ENCODE assay signal across 8 cellular contexts in genomic region chr5:784428-785177, GRCh38. TPM values are rescaled to one million over a fixed set of nuclear protein-coding genes. Genes with fewer than 3 reads are reported as not detected.
DNase-seq lines count a peak whose midpoint lies in the region; ATAC-seq lines count a peak whose summit lies in the region.
"Not testable (repeated sequence)": the region's sequence is repeated elsewhere in the genome, so short reads cannot be mapped to it uniquely, and the experiment has no call there.

TSS of gene ZDHHC11B (minus strand) at chr5:784729. CDS start at chr5:766919, 17,810 bp downstream.

- H3K4me3 Mint-ChIP-seq in activated CD4-positive, alpha-beta T cell treated with anti-CD3 and anti-CD28 coated beads, Interleukin-2, amount 10 ng/mL, durations not matched to agents 24 days and 14 days, result peak within 1 kb of the TSS; percentile 79
- H3K4me3 Mint-ChIP-seq in immature natural killer cell, result peak within 1 kb of the TSS; percentile 71 to 77 (median 76)

- WGBS in aorta, 2 donors, result 0 to 1% methylated on average over 50 to 54 of the region's 101 CpGs

- H3K4me3 ChIP-seq in skeletal muscle tissue (ENCODE audit: low read length in 3 of 3) (peak within 1 kb of the TSS; percentile 74 to 80 (median 79)), aorta (ENCODE audit: low read length in 2 of 2) (peak within 1 kb of the TSS; percentile 37 to 48)

- H3K36me3 Mint-ChIP-seq in activated CD4-positive, alpha-beta T cell treated with anti-CD3 and anti-CD28 coated beads, Interleukin-2, amount 10 ng/mL, durations not matched to agents 24 days and 14 days (ENCODE audit: low read depth); immature natural killer cell: not testable (repeated sequence)

- H3K27me3 ChIP-seq in skeletal muscle tissue (ENCODE audit: control insufficient read depth in 3 of 3, insufficient read depth in 3 of 3, low read length in 3 of 3); aorta (ENCODE audit: control insufficient read depth in 1 of 2, insufficient read depth in 2 of 2, low read length in 1 of 2): not testable (repeated sequence)

- H3K27ac ChIP-seq in skeletal muscle tissue (ENCODE audit: low read depth, low read length), result peak within 1 kb of the TSS; percentile 60
- H3K27ac ChIP-seq in aorta (ENCODE audit: low read depth in 1 of 2, low read length in 2 of 2), result not testable (repeated sequence)

- H3K27me3 Mint-ChIP-seq in activated CD4-positive, alpha-beta T cell treated with anti-CD3 and anti-CD28 coated beads, Interleukin-2, amount 10 ng/mL, durations not matched to agents 24 days and 14 days; immature natural killer cell (ENCODE audit: low read depth in 3 of 3): not testable (repeated sequence)

- DNase-seq in NCI-H446 treated with DMSO at 0.1 percent for 48 hours (lab: John Stamatoyannopoulos, UW) (peak; percentile 19), immature natural killer cell (peak; percentile 73 to 79 (median 75)), aorta (peak; percentile 91 to 96)
- peak; percentile 95 for DNase-seq in activated CD4-positive, alpha-beta T cell treated with anti-CD3 and anti-CD28 coated beads, Interleukin-2, amount 10 ng/mL, durations not matched to agents 24 days and 14 days
- peak; percentile 85 for DNase-seq in central memory CD4-positive, alpha-beta T cell

- H3K4me1 Mint-ChIP-seq in activated CD4-positive, alpha-beta T cell treated with anti-CD3 and anti-CD28 coated beads, Interleukin-2, amount 10 ng/mL, durations not matched to agents 24 days and 14 days; immature natural killer cell: not testable (repeated sequence)

- not testable (repeated sequence) for H3K9me3 ChIP-seq in skeletal muscle tissue (ENCODE audit: control insufficient read depth in 3 of 3, low read length in 3 of 3); aorta (ENCODE audit: control insufficient read depth, low read length)

- peak within 1 kb of the TSS; percentile 77 to 82 (median 77) for H3K9ac ChIP-seq in skeletal muscle tissue (ENCODE audit: low read depth in 1 of 3, low read length in 3 of 3)

- H3K27ac Mint-ChIP-seq in activated CD4-positive, alpha-beta T cell treated with anti-CD3 and anti-CD28 coated beads, Interleukin-2, amount 10 ng/mL, durations not matched to agents 24 days and 14 days; immature natural killer cell: not testable (repeated sequence)

- not testable (repeated sequence) for H3K4me1 ChIP-seq in skeletal muscle tissue (ENCODE audit: control insufficient read depth in 3 of 3, insufficient read depth in 3 of 3, low read length in 3 of 3); aorta (ENCODE audit: control insufficient read depth in 1 of 2, insufficient read depth in 2 of 2, low read length in 2 of 2)

- H3K36me3 ChIP-seq in skeletal muscle tissue (ENCODE audit: control insufficient read depth in 3 of 3, insufficient read depth in 3 of 3, low read length in 3 of 3); aorta (ENCODE audit: control insufficient read depth in 1 of 2, insufficient read depth in 2 of 2, low read length in 1 of 2): not testable (repeated sequence)

- not testable (repeated sequence) for H3K9me3 Mint-ChIP-seq in activated CD4-positive, alpha-beta T cell treated with anti-CD3 and anti-CD28 coated beads, Interleukin-2, amount 10 ng/mL, durations not matched to agents 24 days and 14 days; immature natural killer cell

- intact Hi-C loops in activated CD4-positive, alpha-beta T cell treated with anti-CD3 and anti-CD28 coated beads, Interleukin-2, amount 10 ng/mL, durations not matched to agents 24 days and 14 days (cut with micrococcal nuclease); aorta (cut with DNase I): not testable (repeated sequence)

- peak; percentile 62 for ATAC-seq in GM18867 (IDR thresholded peaks at IDR 0.05; ENCODE audit: unreplicated experiment)
- ATAC-seq in HG03432 (IDR thresholded peaks at IDR 0.05; ENCODE audit: unreplicated experiment), result peak; percentile 46
- ATAC-seq in aorta (ENCODE audit: low FRiP score), result peak; percentile 72

RNA-seq across cellular contexts. Expression of gene ZDHHC11B, which starts in this region (rescaled TPM):
- total RNA-seq in activated CD4-positive, alpha-beta T cell treated with anti-CD3 and anti-CD28 coated beads, Interleukin-2, amount 10 ng/mL, durations not matched to agents 24 days and 14 days, result not detected in 2 replicates
- polyA plus RNA-seq in immature natural killer cell, result not detected
- 1.0 TPM for total RNA-seq in skeletal muscle tissue
- total RNA-seq in aorta, result 10 to 100 TPM in 1 of 2 donors, 1 to 10 TPM in 1; 5.9 to 17.7 TPM
- 1 to 10 TPM; 2.0 to 4.5 TPM for polyA plus RNA-seq in aorta

Comparison
In these comparisons a context has a peak if more than half of its experiments do, and no peak if none do; other contexts are left out.
1. Peak in DNase-seq in activated CD4-positive, alpha-beta T cell treated with anti-CD3 and anti-CD28 coated beads, Interleukin-2, amount 10 ng/mL, durations not matched to agents 24 days and 14 days; RNA of the gene not detected or under 1 TPM.
2. Peak in DNase-seq in immature natural killer cell; RNA of the gene not detected or under 1 TPM.
3. DNase-seq: peak in every context shown above with its lines; median percentile 95 in activated CD4-positive, alpha-beta T cell treated with anti-CD3 and anti-CD28 coated beads, Interleukin-2, amount 10 ng/mL, durations not matched to agents 24 days and 14 days; 94 in aorta; 85 in central memory CD4-positive, alpha-beta T cell; 75 in immature natural killer cell; 19 in NCI-H446 treated with DMSO at 0.1 percent for 48 hours.